Comparison of ENCODE assay signal across 18 cellular contexts in genomic region chr22:35305525-35306070, GRCh38. TPM values are rescaled to one million over a fixed set of nuclear protein-coding genes. Genes with fewer than 3 reads are reported as not detected.
A peak's percentile ranks its signal among the peaks of the same experiment; 100 is the strongest.
DNase-seq lines count a peak whose midpoint lies in the region; ATAC-seq and TF ChIP-seq lines count a peak whose summit lies in the region.
"Had no signal": no experiment of that assay in that cellular context is flagged by ENCODE, and none has a peak within 500 bp of the region (broad histone marks: within the 10 kb centered on the region; RNA-seq: fewer than 3 reads in every experiment).

No MANE protein-coding gene starts in this region.

- no peak for ATAC-seq in T-helper 17 cell
- ATAC-seq in right cardiac atrium = peak; percentile 4 to 26
- ATAC-seq: activated naive CD4-positive, alpha-beta T cell treated with anti-CD3 and anti-CD28 coated beads, Interleukin-2, amount 50 U/mL, for 72 hours had no signal

- H3K36me3 ChIP-seq in spleen (peaks cover 0 to 27% (median 7%) of the 10 kb centered on the region in 6 donors), MG63 (no peaks in the 10 kb centered on the region; the same call in 1 of the 2 replicates)
- H3K36me3 ChIP-seq: colonic mucosa had no signal

- H3K36me3 Mint-ChIP-seq in activated CD4-positive, alpha-beta T cell treated with anti-CD3 and anti-CD28 coated beads, Interleukin-2, amount 10 ng/mL, durations not matched to agents 7 days and 5 days (ENCODE audit: low read depth) = peaks cover 8% of the 10 kb centered on the region
- peaks cover 2% of the 10 kb centered on the region for H3K36me3 Mint-ChIP-seq in T-helper 17 cell (ENCODE audit: low read depth)
- H3K36me3 Mint-ChIP-seq: activated naive CD4-positive, alpha-beta T cell treated with anti-CD3 and anti-CD28 coated beads, Interleukin-2, amount 50 U/mL, for 72 hours had no signal

- H3K4me1 ChIP-seq in right cardiac atrium (ENCODE audit: control insufficient read depth, insufficient read depth, low read length) = peaks cover 14% of the 10 kb centered on the region
- peaks cover 26 to 96% (median 77%) of the 10 kb centered on the region in 6 donors for H3K4me1 ChIP-seq in spleen

- no peak for TF ChIP-seq CTCF in spleen (IDR thresholded peaks at IDR 0.05 in 8 of 11, conservative IDR thresholded peaks at IDR 0.05 in 3 of 11)

- H3K27me3 Mint-ChIP-seq in activated CD4-positive, alpha-beta T cell treated with anti-CD3 and anti-CD28 coated beads, Interleukin-2, amount 10 ng/mL, durations not matched to agents 7 days and 5 days = no peaks in the 10 kb centered on the region
- no peaks in the 10 kb centered on the region for H3K27me3 Mint-ChIP-seq in T-helper 17 cell

- H3K4me3 Mint-ChIP-seq in activated CD4-positive, alpha-beta T cell treated with anti-CD3 and anti-CD28 coated beads, Interleukin-2, amount 10 ng/mL, durations not matched to agents 7 days and 5 days = no peak overlapping the region
- peak overlapping the region; percentile 56 for H3K4me3 Mint-ChIP-seq in T-helper 17 cell

- POLR2A ChIA-PET in activated CD4-positive, alpha-beta T cell treated with anti-CD3 and anti-CD28 coated beads, Interleukin-2, amount 10 ng/mL, durations not matched to agents 7 days and 5 days (lab: Charles Lee) = no interaction called here
- POLR2A ChIA-PET in HEK293T (lab: Yijun Ruan, JAX) = interaction anchor here (0.7 kb wide), 1 partner anchor 1058 kb away, joined by 4 read pairs; no protein-coding TSS in a partner anchor

- peaks cover 73% of the 10 kb centered on the region for H3K4me1 Mint-ChIP-seq in activated CD4-positive, alpha-beta T cell treated with anti-CD3 and anti-CD28 coated beads, Interleukin-2, amount 10 ng/mL, durations not matched to agents 7 days and 5 days
- peaks cover 70% of the 10 kb centered on the region for H3K4me1 Mint-ChIP-seq in T-helper 17 cell

- H3K4me3 ChIP-seq in right cardiac atrium (ENCODE audit: low read length) (no peak overlapping the region), spleen (no peak overlapping the region), MG63 (no peak overlapping the region)
- H3K4me3 ChIP-seq: colonic mucosa, testis had no signal

- CTCF ChIA-PET in activated CD4-positive, alpha-beta T cell treated with anti-CD3 and anti-CD28 coated beads, Interleukin-2, amount 10 ng/mL, durations not matched to agents 7 days and 5 days (lab: Charles Lee) = interaction anchor here (0.6 to 1.2 kb wide), 2 partner anchors 19 to 25 kb away, joined by 3 to 4 read pairs; no protein-coding TSS in a partner anchor
- CTCF ChIA-PET in HEK293T (lab: Yijun Ruan, JAX) = no interaction called here

- no peak for TF ChIP-seq POLR2A in spleen (IDR thresholded peaks at IDR 0.05)
- TF ChIP-seq POLR2A in erythroblast (IDR thresholded peaks at IDR 0.05; ENCODE audit: low read length) = no peak

- no peaks in the 10 kb centered on the region for H3K9me3 Mint-ChIP-seq in activated CD4-positive, alpha-beta T cell treated with anti-CD3 and anti-CD28 coated beads, Interleukin-2, amount 10 ng/mL, durations not matched to agents 7 days and 5 days
- H3K9me3 Mint-ChIP-seq: activated naive CD4-positive, alpha-beta T cell treated with anti-CD3 and anti-CD28 coated beads, Interleukin-2, amount 50 U/mL, for 72 hours had no signal

- peak overlapping the region; percentile 56 for H3K27ac Mint-ChIP-seq in activated CD4-positive, alpha-beta T cell treated with anti-CD3 and anti-CD28 coated beads, Interleukin-2, amount 10 ng/mL, durations not matched to agents 7 days and 5 days
- H3K27ac Mint-ChIP-seq in T-helper 17 cell = peak overlapping the region; percentile 92

- intact Hi-C loops in right cardiac atrium (cut with DNase I) = no loop called here
- intact Hi-C loops in spleen (cut with DNase I; ENCODE audit: low total_unique reads) = no loop called here

- no peak for DNase-seq in activated CD4-positive, alpha-beta T cell treated with anti-CD3 and anti-CD28 coated beads, Interleukin-2, amount 10 ng/mL, durations not matched to agents 7 days and 5 days
- no peak for DNase-seq in activated CD4-positive, alpha-beta T cell treated with anti-CD3 and anti-CD28 coated beads for 1 hour
- DNase-seq in T-helper 17 cell (no peak), right cardiac atrium (no peak), spleen (peak; percentile 25), MG63 (no peak), HEK293T (ENCODE audit: extremely low spot score) (no peak), erythroblast (lab: John Stamatoyannopoulos, UW) (no peak)
- DNase-seq: activated CD4-positive, alpha-beta T cell treated with anti-CD3 and anti-CD28 coated beads, Interleukin-2, amount 50 U/mL, for 48 hours; activated T-cell treated with anti-CD3 and anti-CD28 coated beads, Interleukin-2, amount 50 U/mL, for 1 hour; colonic mucosa; foreskin fibroblast; NCI-H187 treated with DMSO at 0.1 percent for 48 hours; posterior cingulate gyrus; SW 1271; testis had no signal

- peak overlapping the region; percentile 70 for H3K27ac ChIP-seq in right cardiac atrium (ENCODE audit: low read length)
- H3K27ac ChIP-seq in spleen = peak overlapping the region in 1 of 8 donors; percentile 43
- H3K27ac ChIP-seq: colonic mucosa, RWPE1, testis had no signal

- H3K9me3 ChIP-seq in T-helper 17 cell (ENCODE audit: control insufficient read depth, low read length, poor library complexity, severe bottlenecking) = no peaks in the 10 kb centered on the region
- no peaks in the 10 kb centered on the region for H3K9me3 ChIP-seq in right cardiac atrium (ENCODE audit: control insufficient read depth, low read length)
- no peaks in the 10 kb centered on the region for H3K9me3 ChIP-seq in spleen
- H3K9me3 ChIP-seq in MG63 = no peaks in the 10 kb centered on the region
- H3K9me3 ChIP-seq: colonic mucosa, testis had no signal

- 77% methylated on average over 8 of the region's 8 CpGs for WGBS in right cardiac atrium
- 81 to 97% (median 85%) methylated on average over 8 of the region's 8 CpGs for WGBS in spleen, 5 donors

- H3K27me3 ChIP-seq in right cardiac atrium (ENCODE audit: control insufficient read depth, insufficient read depth) (no peaks in the 10 kb centered on the region), spleen (replicated peaks in 1 of 7) (no peaks in the 10 kb centered on the region), MG63 (no peaks in the 10 kb centered on the region)
- H3K27me3 ChIP-seq: colonic mucosa, testis had no signal

TF ChIP-seq in HEK293T, 16 proteins besides CTCF, POLR2A, EP300 and RAD21:
- TF ChIP-seq L3MBTL2 (conservative IDR thresholded peaks at IDR 0.05) (no peak), PKNOX1 (IDR thresholded peaks at IDR 0.05) (no peak), ELF4 (IDR thresholded peaks at IDR 0.05) (no peak)

RNA-seq across cellular contexts. Expression of gene TOM1, which starts 5.9 kb away (rescaled TPM):
- total RNA-seq in activated CD4-positive, alpha-beta T cell treated with anti-CD3 and anti-CD28 coated beads, Interleukin-2, amount 10 ng/mL, durations not matched to agents 7 days and 5 days = 10 to 100 TPM; 30.0 to 37.8 TPM
- total RNA-seq in T-helper 17 cell = 100 to 1,000 TPM; 166 to 178 TPM
- total RNA-seq in right cardiac atrium = 10 to 100 TPM; 54.0 to 75.9 (median 63.6) TPM
- 55.9 TPM for polyA plus RNA-seq in right cardiac atrium
- total RNA-seq in spleen = 10 to 100 TPM; 48.2 to 92.1 (median 56.1) TPM
- 10 to 100 TPM; 19.9 to 44.4 (median 34.2) TPM for polyA plus RNA-seq in spleen
- 18.1 and 19.2 TPM in 2 replicates for total RNA-seq in MG63 (2014; rRNA removed; shearing (Covaris generic); ENCODE audit: low replicate concordance)

RNA-seq across cellular contexts. Expression of gene HMGXB4, which starts 48.3 kb away (rescaled TPM):
- 10 to 100 TPM; 32.2 to 35.5 TPM for total RNA-seq in activated CD4-positive, alpha-beta T cell treated with anti-CD3 and anti-CD28 coated beads, Interleukin-2, amount 10 ng/mL, durations not matched to agents 7 days and 5 days
- total RNA-seq in T-helper 17 cell (10 to 100 TPM; 37.1 to 42.4 TPM), right cardiac atrium (10 to 100 TPM; 10.2 to 11.3 (median 10.7) TPM), spleen (10 to 100 TPM; 18.1 to 24.6 (median 21.5) TPM)
- polyA plus RNA-seq in right cardiac atrium (5.7 TPM), spleen (1 to 10 TPM; 4.0 to 6.9 (median 4.2) TPM)
- 19.8 and 39.3 TPM in 2 replicates for total RNA-seq in MG63 (2014; rRNA removed; shearing (Covaris generic); ENCODE audit: low replicate concordance)
